Comparison of ENCODE assay signal across 1 cellular context in the genomic region with DNA sequence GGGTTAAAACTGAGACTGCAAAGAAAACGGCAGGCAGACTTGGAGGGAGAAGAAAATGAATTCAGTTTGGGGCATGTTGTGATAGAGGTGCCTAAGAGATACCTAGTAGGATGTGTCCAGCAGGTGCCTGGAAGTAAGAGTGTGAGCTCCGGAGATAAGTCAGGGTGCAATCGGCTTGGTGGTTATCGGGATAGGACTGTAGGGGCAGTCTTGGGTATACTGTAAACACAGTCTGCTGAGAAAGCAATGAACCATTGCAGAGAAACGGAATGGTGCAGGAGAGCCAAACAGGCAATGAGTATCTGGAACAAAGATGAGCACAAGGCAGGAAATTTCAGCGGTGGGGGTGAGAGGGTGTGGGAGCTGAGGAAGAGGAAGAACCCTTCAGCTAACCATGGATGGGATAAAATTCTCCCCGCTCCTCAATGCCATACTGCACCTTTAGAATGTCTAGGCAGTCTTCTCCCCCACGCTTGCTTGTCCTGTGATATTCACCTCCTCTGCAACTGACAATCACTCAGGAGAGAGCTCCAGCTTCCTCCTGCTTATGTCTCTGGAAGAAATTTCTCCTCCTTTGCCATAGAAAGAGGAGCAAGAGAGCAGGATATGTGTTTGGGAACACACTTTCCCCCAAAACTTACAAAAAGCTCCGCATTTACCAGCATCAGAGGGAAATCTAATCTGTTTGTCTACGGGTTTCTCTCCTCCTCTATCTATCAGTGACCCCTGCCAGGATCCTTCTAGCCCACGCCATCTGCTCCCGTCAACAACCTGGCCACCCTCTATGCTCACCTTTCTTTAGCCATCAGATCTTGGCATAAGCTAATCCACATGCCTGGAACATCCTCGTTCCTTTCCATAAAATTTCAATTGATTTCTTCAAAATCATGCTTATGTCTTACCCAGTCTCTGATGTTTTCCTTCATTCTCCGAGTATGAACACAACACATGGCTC.
TF ChIP-seq lines count a peak whose summit lies in the region.

No MANE protein-coding gene starts in this region.

TF ChIP-seq in WTC11, 78 proteins besides CTCF, POLR2A, EP300 and RAD21 (continued from another document):
- TF ChIP-seq FOXP1 (CRISPR knock-in tag; IDR thresholded peaks at IDR 0.05; ENCODE audit: borderline replicate concordance): no peak
- TF ChIP-seq, protein P1, sequence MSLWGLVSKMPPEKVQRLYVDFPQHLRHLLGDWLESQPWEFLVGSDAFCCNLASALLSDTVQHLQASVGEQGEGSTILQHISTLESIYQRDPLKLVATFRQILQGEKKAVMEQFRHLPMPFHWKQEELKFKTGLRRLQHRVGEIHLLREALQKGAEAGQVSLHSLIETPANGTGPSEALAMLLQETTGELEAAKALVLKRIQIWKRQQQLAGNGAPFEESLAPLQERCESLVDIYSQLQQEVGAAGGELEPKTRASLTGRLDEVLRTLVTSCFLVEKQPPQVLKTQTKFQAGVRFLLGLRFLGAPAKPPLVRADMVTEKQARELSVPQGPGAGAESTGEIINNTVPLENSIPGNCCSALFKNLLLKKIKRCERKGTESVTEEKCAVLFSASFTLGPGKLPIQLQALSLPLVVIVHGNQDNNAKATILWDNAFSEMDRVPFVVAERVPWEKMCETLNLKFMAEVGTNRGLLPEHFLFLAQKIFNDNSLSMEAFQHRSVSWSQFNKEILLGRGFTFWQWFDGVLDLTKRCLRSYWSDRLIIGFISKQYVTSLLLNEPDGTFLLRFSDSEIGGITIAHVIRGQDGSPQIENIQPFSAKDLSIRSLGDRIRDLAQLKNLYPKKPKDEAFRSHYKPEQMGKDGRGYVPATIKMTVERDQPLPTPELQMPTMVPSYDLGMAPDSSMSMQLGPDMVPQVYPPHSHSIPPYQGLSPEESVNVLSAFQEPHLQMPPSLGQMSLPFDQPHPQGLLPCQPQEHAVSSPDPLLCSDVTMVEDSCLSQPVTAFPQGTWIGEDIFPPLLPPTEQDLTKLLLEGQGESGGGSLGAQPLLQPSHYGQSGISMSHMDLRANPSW (CRISPR knock-in tag; conservative IDR thresholded peaks at IDR 0.05; ENCODE audit: low read depth): no peak
